In the genomic region with DNA sequence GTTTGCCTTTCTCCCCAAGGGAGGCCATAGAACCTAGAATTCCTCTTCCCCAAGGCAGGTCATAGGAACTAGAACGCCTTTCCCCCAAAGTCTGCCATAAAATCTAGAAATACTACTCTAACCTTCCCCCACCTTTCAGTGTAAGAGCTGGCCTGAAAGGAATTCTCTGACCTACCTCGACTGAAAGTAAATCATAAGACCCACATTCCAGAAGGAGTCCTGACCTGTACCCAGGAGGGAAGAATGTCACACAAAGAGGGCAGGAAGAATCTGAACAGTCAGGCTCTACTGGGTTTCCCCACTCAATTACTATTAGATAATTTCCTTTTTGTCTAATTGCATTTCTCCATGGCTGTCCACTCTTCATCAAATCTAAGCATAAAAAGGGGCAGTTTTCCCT, we compare ENCODE assay signal across 15 cellular contexts.
"Had no signal": no experiment of that assay in that cellular context is flagged by ENCODE, and none has a peak within 500 bp of the region (broad histone marks: within the 10 kb centered on the region; RNA-seq: fewer than 3 reads in every experiment).

No MANE protein-coding gene starts in this region.

- DNase-seq: activated CD4-positive, alpha-beta T cell treated with anti-CD3 and anti-CD28 coated beads for 36 hours; activated CD4-positive, alpha-beta T cell treated with anti-CD3 and anti-CD28 coated beads, Interleukin-2, amount 50 U/mL, for 48 hours; activated gamma-delta T cell treated with Interleukin-2 at 50 U/mL for 16 hours; adrenal gland; effector CD4-positive, alpha-beta T cell; left lung; right cardiac atrium; transverse colon had no signal

- H3K27ac Mint-ChIP-seq: activated CD4-positive, alpha-beta T cell treated with anti-CD3 and anti-CD28 coated beads for 36 hours; activated naive CD4-positive, alpha-beta T cell treated with anti-CD3 and anti-CD28 coated beads, Interleukin-2, amount 50 U/mL, for 72 hours; activated T-helper 1 cell treated with anti-CD3 and anti-CD28 coated beads, Interleukin-12 subunit alpha, Interleukin-12 subunit beta, Interleukin-2, Interleukin-4 antibody, amounts not matched to agents 30 ng/mL and 10 ng/mL and 1 ng/mL, durations not matched to agents 14 hours and 24 hours and 36 hours; stimulated activated naive CD8-positive, alpha-beta T cell treated with anti-CD3 and anti-CD28 coated beads, Interleukin-15, Interleukin-2, amounts not matched to agents 100 ng/mL and 50 ng/mL, for 24 hours had no signal

- ATAC-seq: activated CD4-positive, alpha-beta T cell treated with anti-CD3 and anti-CD28 coated beads for 36 hours; activated naive CD4-positive, alpha-beta T cell treated with anti-CD3 and anti-CD28 coated beads, Interleukin-2, amount 50 U/mL, for 72 hours; left lung; right cardiac atrium had no signal

- H3K4me1 Mint-ChIP-seq: activated CD4-positive, alpha-beta T cell treated with anti-CD3 and anti-CD28 coated beads for 36 hours had no signal

- H3K4me1 ChIP-seq: prostate gland had no signal

- H3K36me3 ChIP-seq: adrenal gland, esophagus muscularis mucosa, left lung, prostate gland, transverse colon had no signal

- H3K9me3 ChIP-seq: adrenal gland, esophagus muscularis mucosa, prostate gland, transverse colon had no signal

- H3K4me3 ChIP-seq: adrenal gland, esophagus muscularis mucosa, left lung, prostate gland, transverse colon had no signal

- H3K27me3 ChIP-seq: adrenal gland, esophagus muscularis mucosa, transverse colon had no signal

- FAIRE-seq: islet of Langerhans, TTC549 had no signal

- H3K4me3 Mint-ChIP-seq: activated CD4-positive, alpha-beta T cell treated with anti-CD3 and anti-CD28 coated beads for 36 hours; activated T-helper 1 cell treated with anti-CD3 and anti-CD28 coated beads, Interleukin-12 subunit alpha, Interleukin-12 subunit beta, Interleukin-2, Interleukin-4 antibody, amounts not matched to agents 30 ng/mL and 10 ng/mL and 1 ng/mL, durations not matched to agents 14 hours and 24 hours and 36 hours; stimulated activated naive CD8-positive, alpha-beta T cell treated with anti-CD3 and anti-CD28 coated beads, Interleukin-15, Interleukin-2, amounts not matched to agents 100 ng/mL and 50 ng/mL, for 24 hours had no signal

- H3K27ac ChIP-seq: adrenal gland, esophagus muscularis mucosa, left lung, prostate gland, transverse colon had no signal
